16 cellular contexts compared by ENCODE assay signal in genomic region chr14:80390911-80391310, GRCh38.
A peak's percentile ranks its signal among the peaks of the same experiment; 100 is the strongest.
DNase-seq lines count a peak whose midpoint lies in the region; ATAC-seq and TF ChIP-seq lines count a peak whose summit lies in the region.
"Had no signal": no experiment of that assay in that cellular context is flagged by ENCODE, and none has a peak within 500 bp of the region (broad histone marks: within the 10 kb centered on the region; RNA-seq: fewer than 3 reads in every experiment).

No MANE protein-coding gene starts in this region.

- intact Hi-C loops in body of pancreas (cut with DNase I) = no loop called here

- POLR2A ChIA-PET in AG04449 (lab: Yijun Ruan, JAX) = interaction anchor here (0.5 kb wide), 1 partner anchor 1428 kb away, joined by 4 read pairs; no protein-coding TSS in a partner anchor

- H3K36me3 ChIP-seq in HUES48 (ENCODE audit: control insufficient read depth, insufficient read depth, low read length) (no peaks in the 10 kb centered on the region), body of pancreas (replicated peaks in 1 of 2; ENCODE audit: insufficient read depth in 1 of 2, low read depth in 2 of 2) (no peaks in the 10 kb centered on the region)
- H3K36me3 ChIP-seq: BLaER1, sigmoid colon, tibial nerve had no signal

- H3K9me3 ChIP-seq in HUES48 (ENCODE audit: control insufficient read depth, insufficient read depth, low read length) = no peaks in the 10 kb centered on the region
- H3K9me3 ChIP-seq in body of pancreas = no peaks in the 10 kb centered on the region
- H3K9me3 ChIP-seq: BLaER1, sigmoid colon, tibial nerve had no signal

- H3K9me3 Mint-ChIP-seq in activated naive CD8-positive, alpha-beta T cell treated with anti-CD3 and anti-CD28 coated beads, Interleukin-2, amount 50 U/mL, for 24 hours = no peaks in the 10 kb centered on the region
- H3K9me3 Mint-ChIP-seq: activated CD4-positive, alpha-beta T cell treated with anti-CD3 and anti-CD28 coated beads, Interleukin-2, amount 10 ng/mL, durations not matched to agents 7 days and 5 days had no signal

- H3K27ac Mint-ChIP-seq in activated naive CD8-positive, alpha-beta T cell treated with anti-CD3 and anti-CD28 coated beads, Interleukin-2, amount 50 U/mL, for 24 hours = no peak overlapping the region
- H3K27ac Mint-ChIP-seq: activated CD4-positive, alpha-beta T cell treated with anti-CD3 and anti-CD28 coated beads, Interleukin-2, amount 10 ng/mL, durations not matched to agents 7 days and 5 days; dendritic cell treated with granulocyte-macrophage colony-stimulating factor and Interleukin-4, amounts not matched to agents 40 ng/mL and 50 ng/mL, for 4 days had no signal

- CTCF ChIA-PET in AG04449 (lab: Yijun Ruan, JAX) = no interaction called here

- H3K27ac ChIP-seq in HUES48 (ENCODE audit: low read depth, low read length) (peak overlapping the region; percentile 74), body of pancreas (no peak overlapping the region)
- H3K27ac ChIP-seq: BLaER1, sigmoid colon, tibial nerve had no signal

- no peaks in the 10 kb centered on the region for H3K36me3 Mint-ChIP-seq in activated naive CD8-positive, alpha-beta T cell treated with anti-CD3 and anti-CD28 coated beads, Interleukin-2, amount 50 U/mL, for 24 hours (ENCODE audit: low read depth)

- 64 to 76% methylated on average over 1 of the region's 1 CpG for WGBS in body of pancreas, 2 donors

- peak; percentile 16 for DNase-seq in AG04449 (ENCODE audit: low read depth, low spot score)
- peak; percentile 51 to 91 for DNase-seq in cardiac fibroblast (ENCODE audit: low read depth in 2 of 2)
- DNase-seq in islet precursor cell = peak; percentile 92
- DNase-seq in body of pancreas = no peak
- DNase-seq in stimulated activated naive CD4-positive, alpha-beta T cell (lab: John Stamatoyannopoulos, UW) = no peak
- DNase-seq in activated naive CD8-positive, alpha-beta T cell treated with anti-CD3 and anti-CD28 coated beads, Interleukin-2, amount 50 U/mL, for 24 hours = no peak
- DNase-seq in activated effector memory CD4-positive, alpha-beta T cell treated with Interleukin-2 at 50 U/mL for 16 hours = no peak
- DNase-seq: activated CD4-positive, alpha-beta T cell treated with anti-CD3 and anti-CD28 coated beads, Interleukin-2, amount 10 ng/mL, durations not matched to agents 7 days and 5 days; activated gamma-delta T cell; GOT3; hypothalamus; sigmoid colon had no signal

- TF ChIP-seq CTCF in AG04449 (IDR thresholded peaks at IDR 0.05; ENCODE audit: insufficient read depth, low read length, missing control alignments) (no peak), cardiac fibroblast (IDR thresholded peaks at IDR 0.05; ENCODE audit: low read depth, low read length) (no peak), body of pancreas (IDR thresholded peaks at IDR 0.05) (no peak)

- no peaks in the 10 kb centered on the region for H3K27me3 Mint-ChIP-seq in activated naive CD8-positive, alpha-beta T cell treated with anti-CD3 and anti-CD28 coated beads, Interleukin-2, amount 50 U/mL, for 24 hours
- H3K27me3 Mint-ChIP-seq: activated CD4-positive, alpha-beta T cell treated with anti-CD3 and anti-CD28 coated beads, Interleukin-2, amount 10 ng/mL, durations not matched to agents 7 days and 5 days; dendritic cell treated with granulocyte-macrophage colony-stimulating factor and Interleukin-4, amounts not matched to agents 40 ng/mL and 50 ng/mL, for 4 days had no signal

- H3K9ac ChIP-seq in HUES48 (ENCODE audit: low read depth, low read length) = no peak overlapping the region
- H3K9ac ChIP-seq: BLaER1 had no signal

- H3K27me3 ChIP-seq in HUES48 (ENCODE audit: control insufficient read depth, insufficient read depth, low read length) = no peaks in the 10 kb centered on the region
- H3K27me3 ChIP-seq in body of pancreas = no peaks in the 10 kb centered on the region
- H3K27me3 ChIP-seq: BLaER1, sigmoid colon, tibial nerve had no signal

- no peak overlapping the region for H3K4me3 ChIP-seq in AG04449 (ENCODE audit: low read depth, low read length)
- H3K4me3 ChIP-seq in HUES48 (ENCODE audit: low read depth, low read length) = no peak overlapping the region
- H3K4me3 ChIP-seq in cardiac fibroblast (replicated peaks in 1 of 2; ENCODE audit: low read depth in 2 of 2, low read length in 2 of 2) = no peak overlapping the region
- no peak overlapping the region for H3K4me3 ChIP-seq in body of pancreas
- H3K4me3 ChIP-seq: BLaER1, sigmoid colon, tibial nerve had no signal

- no peak for TF ChIP-seq POLR2A in body of pancreas (IDR thresholded peaks at IDR 0.05)

- ATAC-seq in body of pancreas = no peak
- ATAC-seq in activated naive CD8-positive, alpha-beta T cell treated with anti-CD3 and anti-CD28 coated beads, Interleukin-2, amount 50 U/mL, for 24 hours = no peak

- H3K4me1 ChIP-seq in HUES48 (ENCODE audit: control insufficient read depth, insufficient read depth, low read length) = peaks cover 10% of the 10 kb centered on the region; the same call in 1 of the 2 replicates
- H3K4me1 ChIP-seq in body of pancreas = peaks cover 9% of the 10 kb centered on the region
- H3K4me1 ChIP-seq: BLaER1 had no signal

- no peaks in the 10 kb centered on the region for H3K4me1 Mint-ChIP-seq in activated naive CD8-positive, alpha-beta T cell treated with anti-CD3 and anti-CD28 coated beads, Interleukin-2, amount 50 U/mL, for 24 hours
- H3K4me1 Mint-ChIP-seq: activated CD4-positive, alpha-beta T cell treated with anti-CD3 and anti-CD28 coated beads, Interleukin-2, amount 10 ng/mL, durations not matched to agents 7 days and 5 days had no signal

- H3K4me3 Mint-ChIP-seq in activated naive CD8-positive, alpha-beta T cell treated with anti-CD3 and anti-CD28 coated beads, Interleukin-2, amount 50 U/mL, for 24 hours = no peak overlapping the region
- H3K4me3 Mint-ChIP-seq: activated CD4-positive, alpha-beta T cell treated with anti-CD3 and anti-CD28 coated beads, Interleukin-2, amount 10 ng/mL, durations not matched to agents 7 days and 5 days; dendritic cell treated with granulocyte-macrophage colony-stimulating factor and Interleukin-4, amounts not matched to agents 40 ng/mL and 50 ng/mL, for 4 days had no signal

Comparison
In these comparisons a context has a peak if more than half of its experiments do, and no peak if none do; other contexts are left out.
1. DNase-seq: peak in AG04449 (single experiment), cardiac fibroblast (2 of 2) and islet precursor cell (single experiment); none in body of pancreas (0 of 4), stimulated activated naive CD4-positive, alpha-beta T cell (0 of 6), activated naive CD8-positive, alpha-beta T cell treated with anti-CD3 and anti-CD28 coated beads, Interleukin-2, amount 50 U/mL, for 24 hours (single experiment) and activated effector memory CD4-positive, alpha-beta T cell treated with Interleukin-2 at 50 U/mL for 16 hours (single experiment).